1 cellular context compared by ENCODE assay signal in the genomic region with DNA sequence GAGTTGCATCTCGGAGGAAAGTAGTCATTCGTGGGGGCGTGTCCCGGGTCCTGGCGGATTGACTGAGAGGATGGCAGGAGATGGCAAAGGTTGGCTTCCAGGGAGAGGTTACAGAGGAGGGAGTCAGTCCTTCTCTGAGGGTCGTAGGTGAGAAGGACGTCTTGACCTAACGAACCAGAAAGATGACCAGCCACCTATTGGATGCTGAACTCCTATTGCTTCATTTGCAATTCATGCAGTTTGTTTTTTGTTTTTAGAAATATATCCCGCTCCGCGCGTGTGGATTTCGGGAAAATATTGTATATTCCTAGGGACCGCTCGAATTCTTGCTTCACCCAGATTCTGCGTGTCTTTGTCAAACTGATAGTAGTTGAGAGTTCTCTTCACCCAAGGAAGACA.
A peak's percentile ranks its signal among the peaks of the same experiment; 100 is the strongest.
TF ChIP-seq lines count a peak whose summit lies in the region.

No MANE protein-coding gene starts in this region.

TF ChIP-seq in neural cell, 6 proteins besides CTCF, POLR2A, EP300 and RAD21 (continued from another document):
- TF ChIP-seq, protein P1, sequence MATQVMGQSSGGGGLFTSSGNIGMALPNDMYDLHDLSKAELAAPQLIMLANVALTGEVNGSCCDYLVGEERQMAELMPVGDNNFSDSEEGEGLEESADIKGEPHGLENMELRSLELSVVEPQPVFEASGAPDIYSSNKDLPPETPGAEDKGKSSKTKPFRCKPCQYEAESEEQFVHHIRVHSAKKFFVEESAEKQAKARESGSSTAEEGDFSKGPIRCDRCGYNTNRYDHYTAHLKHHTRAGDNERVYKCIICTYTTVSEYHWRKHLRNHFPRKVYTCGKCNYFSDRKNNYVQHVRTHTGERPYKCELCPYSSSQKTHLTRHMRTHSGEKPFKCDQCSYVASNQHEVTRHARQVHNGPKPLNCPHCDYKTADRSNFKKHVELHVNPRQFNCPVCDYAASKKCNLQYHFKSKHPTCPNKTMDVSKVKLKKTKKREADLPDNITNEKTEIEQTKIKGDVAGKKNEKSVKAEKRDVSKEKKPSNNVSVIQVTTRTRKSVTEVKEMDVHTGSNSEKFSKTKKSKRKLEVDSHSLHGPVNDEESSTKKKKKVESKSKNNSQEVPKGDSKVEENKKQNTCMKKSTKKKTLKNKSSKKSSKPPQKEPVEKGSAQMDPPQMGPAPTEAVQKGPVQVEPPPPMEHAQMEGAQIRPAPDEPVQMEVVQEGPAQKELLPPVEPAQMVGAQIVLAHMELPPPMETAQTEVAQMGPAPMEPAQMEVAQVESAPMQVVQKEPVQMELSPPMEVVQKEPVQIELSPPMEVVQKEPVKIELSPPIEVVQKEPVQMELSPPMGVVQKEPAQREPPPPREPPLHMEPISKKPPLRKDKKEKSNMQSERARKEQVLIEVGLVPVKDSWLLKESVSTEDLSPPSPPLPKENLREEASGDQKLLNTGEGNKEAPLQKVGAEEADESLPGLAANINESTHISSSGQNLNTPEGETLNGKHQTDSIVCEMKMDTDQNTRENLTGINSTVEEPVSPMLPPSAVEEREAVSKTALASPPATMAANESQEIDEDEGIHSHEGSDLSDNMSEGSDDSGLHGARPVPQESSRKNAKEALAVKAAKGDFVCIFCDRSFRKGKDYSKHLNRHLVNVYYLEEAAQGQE (IDR thresholded peaks at IDR 0.05; ENCODE audit: borderline replicate concordance), result peak; percentile 3
- no peak for TF ChIP-seq TAF1 (IDR thresholded peaks at IDR 0.05; ENCODE audit: low read depth)
- TF ChIP-seq MXI1 (conservative IDR thresholded peaks at IDR 0.05; ENCODE audit: poor library complexity, severe bottlenecking), result peak; percentile 46
- TF ChIP-seq EZH2 (IDR thresholded peaks at IDR 0.05; ENCODE audit: borderline replicate concordance, insufficient read depth, low read length, poor library complexity, severe bottlenecking), result no peak
